1 cellular context compared by ENCODE assay signal in genomic region chr4:76023381-76023780, GRCh38.
TF ChIP-seq lines count a peak whose summit lies in the region.

CXCL10 (minus strand) TSS chr4:76023497; CDS start chr4:76023431, 66 bp downstream.

TF ChIP-seq in SK-N-SH treated with all-trans-retinoic acid at 6 μM for 48 hours, 23 proteins besides CTCF, POLR2A, EP300 and RAD21:
- TF ChIP-seq POU6F1 (CRISPR knock-in tag; IDR thresholded peaks at IDR 0.05; ENCODE audit: borderline replicate concordance, low read depth) (no peak), ZC3H10 (CRISPR knock-in tag; IDR thresholded peaks at IDR 0.05) (no peak), TCF4 (CRISPR knock-in tag; IDR thresholded peaks at IDR 0.05; ENCODE audit: borderline replicate concordance) (no peak), ISL1 (CRISPR knock-in tag; IDR thresholded peaks at IDR 0.05) (no peak), BACH2 (CRISPR knock-in tag; IDR thresholded peaks at IDR 0.05; ENCODE audit: borderline replicate concordance) (no peak), GLIS3 (CRISPR knock-in tag; IDR thresholded peaks at IDR 0.05) (no peak), CSDC2 (CRISPR knock-in tag; IDR thresholded peaks at IDR 0.05) (no peak), ZNF565 (CRISPR knock-in tag; conservative IDR thresholded peaks at IDR 0.05; ENCODE audit: low read depth) (no peak), ZFP30 (CRISPR knock-in tag; IDR thresholded peaks at IDR 0.05) (no peak), ZNF8 (CRISPR knock-in tag; IDR thresholded peaks at IDR 0.05) (no peak), ARNTL (CRISPR knock-in tag; IDR thresholded peaks at IDR 0.05; ENCODE audit: borderline replicate concordance, low read depth) (no peak)
